21 cellular contexts compared by ENCODE assay signal in genomic region chr12:115132145-115132544, GRCh38.
DNase-seq lines count a peak whose midpoint lies in the region; ATAC-seq, FAIRE-seq and TF ChIP-seq lines count a peak whose summit lies in the region.
"Had no signal": no experiment of that assay in that cellular context is flagged by ENCODE, and none has a peak within 500 bp of the region (broad histone marks: within the 10 kb centered on the region; RNA-seq: fewer than 3 reads in every experiment).

No MANE protein-coding gene starts in this region.

- H3K9me3 Mint-ChIP-seq in HFFc6 = no peaks in the 10 kb centered on the region
- no peaks in the 10 kb centered on the region for H3K9me3 Mint-ChIP-seq in MCF 10A (ENCODE audit: unreplicated experiment)

- H3K36me3 ChIP-seq in kidney (ENCODE audit: control insufficient read depth in 1 of 2, insufficient read depth in 2 of 2, low read length in 2 of 2) = no peaks in the 10 kb centered on the region

- no peak for FAIRE-seq in kidney (lab: Jason Lieb, UNC)
- FAIRE-seq: GM18507 had no signal

- H3K4me1 ChIP-seq in kidney (ENCODE audit: control insufficient read depth in 1 of 2, insufficient read depth in 1 of 2, low read depth in 1 of 2, low read length in 2 of 2) = no peaks in the 10 kb centered on the region

- no peak overlapping the region for H3K27ac ChIP-seq in kidney (ENCODE audit: low read depth in 2 of 2, low read length in 2 of 2)
- H3K27ac ChIP-seq: VCaP had no signal

- no TSS peak for BruUV-seq in MCF 10A (replicated peaks; lab: Mats Ljungman, UMichigan)

- POLR2A ChIA-PET in MCF 10A (lab: Yijun Ruan, JAX) = interaction anchor here (0.6 to 1.7 kb wide), 5 partner anchors 15 to 1298 kb away, joined by 3 to 6 read pairs (median 3); partner anchors contain the start of gene TBX3

- no peak overlapping the region for H3K4me3 ChIP-seq in AG09309 (ENCODE audit: control insufficient read depth, low read depth, low read length)
- no peak overlapping the region for H3K4me3 ChIP-seq in kidney (ENCODE audit: low read length in 2 of 2)

- TF ChIP-seq CTCF in AG09309 (IDR thresholded peaks at IDR 0.05; ENCODE audit: control insufficient read depth, insufficient read depth, low read depth, low read length, missing control alignments) = no peak
- TF ChIP-seq CTCF in HFFc6 (IDR thresholded peaks at IDR 0.05) = no peak
- TF ChIP-seq CTCF in MCF 10A (IDR thresholded peaks at IDR 0.05; ENCODE audit: unreplicated experiment) = no peak
- no peak for TF ChIP-seq CTCF in kidney (IDR thresholded peaks at IDR 0.05; ENCODE audit: borderline replicate concordance, extremely low read depth, insufficient read depth)

- H3K9ac ChIP-seq in kidney (ENCODE audit: low read length in 2 of 2) = no peak overlapping the region

- intact Hi-C loops in MCF 10A (cut with micrococcal nuclease) (no loop called here), kidney (cut with DNase I) (no loop called here)

- CTCF ChIA-PET in MCF 10A (lab: Yijun Ruan, JAX) = no interaction called here

- DNase-seq in AG09309 (ENCODE audit: low read depth) (peak; percentile 65), HFFc6 (peak; percentile 61), MCF 10A (ENCODE audit: unreplicated experiment) (peak; percentile 82), islet precursor cell (peak; percentile 86), GM19240 (ENCODE audit: insufficient read length, low spot score) (no peak), kidney (no peak)
- DNase-seq: activated CD4-positive, alpha-beta memory T cell treated with anti-CD3 and anti-CD28 coated beads, Interleukin-2, amount 10 ng/mL, durations not matched to agents 7 days and 5 days; activated T-cell treated with anti-CD3 and anti-CD28 coated beads, Interleukin-2, amount 50 U/mL, for 4 hours; effector memory CD4-positive, alpha-beta T cell; IMR-90; NCI-H2081; NCI-H774; stimulated activated CD4-positive, alpha-beta T cell treated with anti-CD3 and anti-CD28 coated beads, Interleukin-15, amount 100 ng/mL, for 24 hours; stimulated activated naive CD8-positive, alpha-beta T cell treated with anti-CD3 and anti-CD28 coated beads, Interleukin-15, amount 100 ng/mL, for 72 hours had no signal

- H3K27me3 Mint-ChIP-seq in HFFc6 (ENCODE audit: insufficient read depth) = no peaks in the 10 kb centered on the region; the same call in none of the 2 replicates
- H3K27me3 Mint-ChIP-seq in MCF 10A (ENCODE audit: insufficient read depth, unreplicated experiment) = no peaks in the 10 kb centered on the region
- H3K27me3 Mint-ChIP-seq: activated CD4-positive, alpha-beta memory T cell treated with anti-CD3 and anti-CD28 coated beads, Interleukin-2, amount 10 ng/mL, durations not matched to agents 7 days and 5 days; central memory CD8-positive, alpha-beta T cell had no signal

- H3K9me3 ChIP-seq in kidney (ENCODE audit: control insufficient read depth in 1 of 2, low read length in 2 of 2) = no peaks in the 10 kb centered on the region

- ATAC-seq in HG03457 (IDR thresholded peaks at IDR 0.05; ENCODE audit: unreplicated experiment) = no peak
- no peak for ATAC-seq in HG02840 (IDR thresholded peaks at IDR 0.05; ENCODE audit: low FRiP score, unreplicated experiment)
- ATAC-seq: activated T-cell treated with anti-CD3 and anti-CD28 coated beads, Interleukin-2, amount 50 U/mL, for 4 hours; stimulated activated naive CD8-positive, alpha-beta T cell treated with anti-CD3 and anti-CD28 coated beads, Interleukin-15, amount 100 ng/mL, for 72 hours had no signal

- H3K36me3 Mint-ChIP-seq in HFFc6 (ENCODE audit: low read depth) (no peaks in the 10 kb centered on the region; the same call in 1 of the 2 replicates), MCF 10A (ENCODE audit: insufficient read depth, unreplicated experiment) (no peaks in the 10 kb centered on the region)
- H3K36me3 Mint-ChIP-seq: activated naive CD8-positive, alpha-beta T cell had no signal

- H3K27ac Mint-ChIP-seq in HFFc6 (no peak overlapping the region), MCF 10A (ENCODE audit: low read depth, unreplicated experiment) (peak overlapping the region; percentile 44)
- H3K27ac Mint-ChIP-seq: activated CD4-positive, alpha-beta memory T cell treated with anti-CD3 and anti-CD28 coated beads, Interleukin-2, amount 10 ng/mL, durations not matched to agents 7 days and 5 days; activated naive CD8-positive, alpha-beta T cell; stimulated activated naive CD8-positive, alpha-beta T cell treated with anti-CD3 and anti-CD28 coated beads, Interleukin-15, amount 100 ng/mL, for 72 hours had no signal

- H3K4me1 Mint-ChIP-seq in HFFc6 (ENCODE audit: low read depth) = peaks cover 25% of the 10 kb centered on the region
- H3K4me1 Mint-ChIP-seq in MCF 10A (ENCODE audit: insufficient read depth, unreplicated experiment) = peaks cover 20% of the 10 kb centered on the region
- H3K4me1 Mint-ChIP-seq: activated CD4-positive, alpha-beta memory T cell treated with anti-CD3 and anti-CD28 coated beads, Interleukin-2, amount 10 ng/mL, durations not matched to agents 7 days and 5 days; central memory CD8-positive, alpha-beta T cell; stimulated activated naive CD8-positive, alpha-beta T cell treated with anti-CD3 and anti-CD28 coated beads, Interleukin-15, amount 100 ng/mL, for 72 hours had no signal

- H3K4me3 Mint-ChIP-seq in HFFc6 (no peak overlapping the region), MCF 10A (ENCODE audit: unreplicated experiment) (no peak overlapping the region)
- H3K4me3 Mint-ChIP-seq: activated CD4-positive, alpha-beta memory T cell treated with anti-CD3 and anti-CD28 coated beads, Interleukin-2, amount 10 ng/mL, durations not matched to agents 7 days and 5 days; activated naive CD8-positive, alpha-beta T cell; activated T-cell treated with anti-CD3 and anti-CD28 coated beads, Interleukin-2, amount 50 U/mL, for 4 hours; central memory CD8-positive, alpha-beta T cell; neural crest cell; stimulated activated naive CD8-positive, alpha-beta T cell treated with anti-CD3 and anti-CD28 coated beads, Interleukin-15, amount 100 ng/mL, for 72 hours had no signal

Comparison
In these comparisons a context has a peak if more than half of its experiments do, and no peak if none do; other contexts are left out.
1. DNase-seq: peak in AG09309 (single experiment), HFFc6 (single experiment), MCF 10A (single experiment) and islet precursor cell (single experiment); none in GM19240 (single experiment) and kidney (single experiment).